Comparison of ENCODE assay signal across 1 cellular context in the genomic region with DNA sequence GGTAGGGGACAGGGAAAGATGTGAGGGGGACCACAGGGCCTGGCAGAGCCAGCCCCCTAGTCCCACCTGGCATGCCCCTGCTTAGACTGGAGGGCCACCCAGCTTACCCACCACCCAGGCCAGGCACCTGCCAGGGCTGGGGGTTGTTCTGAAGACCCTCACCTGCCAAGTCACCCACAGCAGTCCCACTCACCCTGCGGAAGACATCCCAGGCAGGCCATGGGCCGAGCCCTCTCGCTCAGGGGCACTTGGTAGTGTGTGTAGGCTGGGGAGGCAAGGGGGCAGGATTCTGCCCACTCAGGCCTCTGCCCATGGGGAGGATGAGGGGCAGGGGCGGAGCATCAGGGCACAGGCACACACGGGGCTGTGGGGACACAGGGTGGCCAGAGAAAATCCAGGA.
TF ChIP-seq lines count a peak whose summit lies in the region.

No MANE protein-coding gene starts in this region.

TF ChIP-seq in IMR-90, 13 proteins besides CTCF, POLR2A, EP300 and RAD21:
- TF ChIP-seq MAFK (IDR thresholded peaks at IDR 0.05; ENCODE audit: low read depth, low read length): no peak
- no peak for TF ChIP-seq MXI1 (IDR thresholded peaks at IDR 0.05; ENCODE audit: borderline replicate concordance, low read depth, low read length)
- no peak for TF ChIP-seq BHLHE40 (IDR thresholded peaks at IDR 0.05; ENCODE audit: low read depth, low read length)
- no peak for TF ChIP-seq MAZ (IDR thresholded peaks at IDR 0.05; ENCODE audit: borderline replicate concordance, low read depth, low read length)
- no peak for TF ChIP-seq FOS (IDR thresholded peaks at IDR 0.05; ENCODE audit: low read depth, low read length)
- TF ChIP-seq ELK1 (IDR thresholded peaks at IDR 0.05; ENCODE audit: borderline replicate concordance, low read depth, low read length): no peak
- TF ChIP-seq RFX5 (IDR thresholded peaks at IDR 0.05; ENCODE audit: low read depth, low read length): no peak
- TF ChIP-seq CHD1 (IDR thresholded peaks at IDR 0.05; ENCODE audit: low read depth, low read length): no peak
- no peak for TF ChIP-seq NFE2L2 (IDR thresholded peaks at IDR 0.05; ENCODE audit: low read depth, low read length)
- no peak for TF ChIP-seq RCOR1 (IDR thresholded peaks at IDR 0.05; ENCODE audit: insufficient replicate concordance, low read length)
- TF ChIP-seq CEBPB (IDR thresholded peaks at IDR 0.05; ENCODE audit: low read depth, low read length): no peak
- TF ChIP-seq, protein P1, sequence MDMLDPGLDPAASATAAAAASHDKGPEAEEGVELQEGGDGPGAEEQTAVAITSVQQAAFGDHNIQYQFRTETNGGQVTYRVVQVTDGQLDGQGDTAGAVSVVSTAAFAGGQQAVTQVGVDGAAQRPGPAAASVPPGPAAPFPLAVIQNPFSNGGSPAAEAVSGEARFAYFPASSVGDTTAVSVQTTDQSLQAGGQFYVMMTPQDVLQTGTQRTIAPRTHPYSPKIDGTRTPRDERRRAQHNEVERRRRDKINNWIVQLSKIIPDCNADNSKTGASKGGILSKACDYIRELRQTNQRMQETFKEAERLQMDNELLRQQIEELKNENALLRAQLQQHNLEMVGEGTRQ (IDR thresholded peaks at IDR 0.05; ENCODE audit: low read depth, low read length): no peak
- TF ChIP-seq SMC3 (IDR thresholded peaks at IDR 0.05; ENCODE audit: low read depth, low read length): no peak
